In genomic region chr5:115297043-115297442, GRCh38 we compare ENCODE assay signal across 10 cellular contexts. TPM values are rescaled to one million over a fixed set of nuclear protein-coding genes. Genes with fewer than 3 reads are reported as not detected.
DNase-seq lines count a peak whose midpoint lies in the region; ATAC-seq, FAIRE-seq and TF ChIP-seq lines count a peak whose summit lies in the region.
"Had no signal": no experiment of that assay in that cellular context is flagged by ENCODE, and none has a peak within 500 bp of the region (broad histone marks: within the 10 kb centered on the region; RNA-seq: fewer than 3 reads in every experiment).

No MANE protein-coding gene starts in this region.

- no peaks in the 10 kb centered on the region for H3K27me3 ChIP-seq in Caco-2 (replicated peaks; ENCODE audit: control insufficient read depth, insufficient read depth, low read length)
- H3K27me3 ChIP-seq in MG63, result no peaks in the 10 kb centered on the region
- H3K27me3 ChIP-seq: ovary had no signal

- no peak for FAIRE-seq in D721Med (lab: Jason Lieb, UNC)

- no peaks in the 10 kb centered on the region for H3K4me1 Mint-ChIP-seq in Caco-2 (ENCODE audit: low read depth, unreplicated experiment)
- H3K4me1 Mint-ChIP-seq in effector memory CD8-positive, alpha-beta T cell (ENCODE audit: low read depth in 2 of 2), result peaks cover 11 to 14% of the 10 kb centered on the region in 2 donors
- peaks cover 22% of the 10 kb centered on the region for H3K4me1 Mint-ChIP-seq in osteocyte (ENCODE audit: unreplicated experiment)

- H3K36me3 ChIP-seq in Caco-2 (ENCODE audit: control insufficient read depth, insufficient read depth, low read length) (no peaks in the 10 kb centered on the region), MG63 (no peaks in the 10 kb centered on the region)
- H3K36me3 ChIP-seq: ovary had no signal

- POLR2A ChIA-PET in Caco-2 (lab: Charles Lee), result no interaction called here

- DNase-seq in Caco-2 (no peak), MG63 (no peak), osteocyte (ENCODE audit: extremely low spot score, unreplicated experiment) (no peak), D721Med (ENCODE audit: insufficient read length, low spot score) (no peak)
- DNase-seq in effector memory CD8-positive, alpha-beta T cell, result no peak
- DNase-seq: SIG-M5 had no signal

- TF ChIP-seq CTCF in Caco-2 (IDR thresholded peaks at IDR 0.05; ENCODE audit: insufficient read depth in 1 of 2, low read depth in 1 of 2, low read length in 1 of 2, severe bottlenecking in 1 of 2, unreplicated experiment in 1 of 2) (no peak), osteocyte (IDR thresholded peaks at IDR 0.05) (no peak), D721Med (IDR thresholded peaks at IDR 0.05; ENCODE audit: insufficient read depth, missing control alignments) (no peak)

- no peak for ATAC-seq in effector memory CD8-positive, alpha-beta T cell (replicated peaks)
- ATAC-seq in GM19324 (IDR thresholded peaks at IDR 0.05; ENCODE audit: low FRiP score, unreplicated experiment) (no peak), GM21423 (IDR thresholded peaks at IDR 0.05; ENCODE audit: unreplicated experiment) (no peak), GM19023 (IDR thresholded peaks at IDR 0.05; ENCODE audit: unreplicated experiment) (no peak)

- no peak overlapping the region for H3K27ac Mint-ChIP-seq in Caco-2 (ENCODE audit: unreplicated experiment)
- H3K27ac Mint-ChIP-seq in effector memory CD8-positive, alpha-beta T cell, result no peak overlapping the region
- H3K27ac Mint-ChIP-seq in osteocyte (ENCODE audit: unreplicated experiment), result no peak overlapping the region

- H3K9me3 Mint-ChIP-seq in Caco-2 (ENCODE audit: unreplicated experiment) (no peaks in the 10 kb centered on the region), osteocyte (ENCODE audit: unreplicated experiment) (peaks cover 4% of the 10 kb centered on the region)
- H3K9me3 Mint-ChIP-seq in effector memory CD8-positive, alpha-beta T cell, result peaks cover under 1 to 4% of the 10 kb centered on the region in 2 donors

- H3K36me3 Mint-ChIP-seq in Caco-2 (ENCODE audit: insufficient read depth, unreplicated experiment) (no peaks in the 10 kb centered on the region), osteocyte (ENCODE audit: unreplicated experiment) (peaks cover 3% of the 10 kb centered on the region)
- no peaks in the 10 kb centered on the region for H3K36me3 Mint-ChIP-seq in effector memory CD8-positive, alpha-beta T cell (ENCODE audit: insufficient read depth)

- CTCF ChIA-PET in Caco-2 (lab: Charles Lee), result no interaction called here

- H3K4me3 Mint-ChIP-seq in Caco-2 (ENCODE audit: unreplicated experiment) (no peak overlapping the region), osteocyte (ENCODE audit: unreplicated experiment) (peak overlapping the region; percentile 36)
- H3K4me3 Mint-ChIP-seq in effector memory CD8-positive, alpha-beta T cell, result peak overlapping the region; percentile 9 to 85

- intact Hi-C loops in Caco-2 (cut with micrococcal nuclease; ENCODE audit: unreplicated experiment), result loop anchor here (2.0 kb wide), 1 partner anchor 34 kb away; the partner anchor contains the start of gene PGGT1B

- no peaks in the 10 kb centered on the region for H3K4me1 ChIP-seq in Caco-2

- peak overlapping the region; percentile 21 for H3K4me3 ChIP-seq in Caco-2 (ENCODE audit: low read depth, low read length)
- peak overlapping the region; percentile 37 for H3K4me3 ChIP-seq in MG63

- no TSS peak for BruUV-seq in Caco-2 (replicated peaks; lab: Mats Ljungman, UMichigan)

- no peaks in the 10 kb centered on the region for H3K9me3 ChIP-seq in Caco-2
- peaks cover 7% of the 10 kb centered on the region; the same call in 1 of the 2 replicates for H3K9me3 ChIP-seq in MG63
- H3K9me3 ChIP-seq: ovary had no signal

- peaks cover 7% of the 10 kb centered on the region for H3K27me3 Mint-ChIP-seq in Caco-2 (ENCODE audit: insufficient read depth, unreplicated experiment)
- H3K27me3 Mint-ChIP-seq in effector memory CD8-positive, alpha-beta T cell, result no peaks in the 10 kb centered on the region
- H3K27me3 Mint-ChIP-seq in osteocyte (ENCODE audit: unreplicated experiment), result peaks cover 34% of the 10 kb centered on the region

RNA-seq across cellular contexts. Expression of gene CCDC112, which starts 0.6 kb away (rescaled TPM):
- total RNA-seq in Caco-2 (2022), result 2.4 and 2.9 TPM in 2 replicates
- total RNA-seq in MG63 (2014; rRNA removed; shearing (Covaris generic); ENCODE audit: low replicate concordance), result 13.9 and 20.8 TPM in 2 replicates
- 7.8 and 8.9 TPM in 2 replicates for total RNA-seq in osteocyte

RNA-seq across cellular contexts. Expression of gene PGGT1B, which starts 34.4 kb away (rescaled TPM):
- 38.3 and 39.4 TPM in 2 replicates for total RNA-seq in Caco-2 (2022)
- 15.3 and 17.3 TPM in 2 replicates for total RNA-seq in MG63 (2014; rRNA removed; shearing (Covaris generic); ENCODE audit: low replicate concordance)
- 38.1 and 42.6 TPM in 2 replicates for total RNA-seq in osteocyte
